In the genomic region with DNA sequence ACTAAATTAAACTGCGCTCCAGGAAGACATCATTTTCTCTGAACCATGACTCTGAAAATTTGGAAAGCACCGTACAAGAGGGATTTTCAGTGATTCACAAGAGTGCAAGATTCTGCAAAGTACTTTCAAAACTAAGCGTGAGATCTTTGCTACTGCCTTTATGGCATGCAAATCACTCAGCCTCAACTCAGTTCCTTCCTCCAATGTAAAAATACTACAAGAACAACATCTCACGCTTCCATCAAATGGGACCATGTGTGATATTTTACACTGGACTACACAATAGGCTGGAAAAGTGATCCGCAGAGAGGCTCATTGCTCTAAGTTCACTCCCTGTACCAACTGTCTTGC, we compare ENCODE assay signal across 9 cellular contexts. TPM values are rescaled to one million over a fixed set of nuclear protein-coding genes. Genes with fewer than 3 reads are reported as not detected.
DNase-seq lines count a peak whose midpoint lies in the region; ATAC-seq, FAIRE-seq and TF ChIP-seq lines count a peak whose summit lies in the region.
"Had no signal": no experiment of that assay in that cellular context is flagged by ENCODE, and none has a peak within 500 bp of the region (broad histone marks: within the 10 kb centered on the region; RNA-seq: fewer than 3 reads in every experiment).

No MANE protein-coding gene starts in this region.

- no peaks in the 10 kb centered on the region; the same call in 1 of the 2 replicates for H3K4me1 ChIP-seq in BE2C
- H3K4me1 ChIP-seq in pancreas = peaks cover 0 to 4% (median 0%) of the 10 kb centered on the region in 3 donors

- H3K4me1 Mint-ChIP-seq in chondrocyte (ENCODE audit: low read depth) = peaks cover 15% of the 10 kb centered on the region

- no peaks in the 10 kb centered on the region for H3K36me3 ChIP-seq in BE2C
- H3K36me3 ChIP-seq in pancreas = no peaks in the 10 kb centered on the region

- peak overlapping the region; percentile 93 for H3K4me3 Mint-ChIP-seq in chondrocyte (ENCODE audit: unreplicated experiment)

- no peaks in the 10 kb centered on the region for H3K27me3 Mint-ChIP-seq in chondrocyte (ENCODE audit: low read depth)

- ATAC-seq in GM19351 (IDR thresholded peaks at IDR 0.05; ENCODE audit: unreplicated experiment) (peak; percentile 40), HG03342 (IDR thresholded peaks at IDR 0.05; ENCODE audit: unreplicated experiment) (peak; percentile 38), pancreas (no peak)

- H3K4me3 ChIP-seq in BE2C (ENCODE audit: low read depth, low read length) (peak overlapping the region; percentile 85), pancreas (peak overlapping the region in 3 of 4 donors; percentile 39 to 77 (median 77))

- H3K27ac Mint-ChIP-seq in chondrocyte (ENCODE audit: unreplicated experiment) = no peak overlapping the region

- TF ChIP-seq CTCF in BE2C (IDR thresholded peaks at IDR 0.05; ENCODE audit: low read depth, low read length) (no peak), chondrocyte (IDR thresholded peaks at IDR 0.05) (no peak), pancreas (IDR thresholded peaks at IDR 0.05) (no peak)

- no peaks in the 10 kb centered on the region for H3K36me3 Mint-ChIP-seq in chondrocyte (ENCODE audit: low read depth)

- intact Hi-C loops in pancreas (cut with DNase I) = no loop called here

- H3K27me3 ChIP-seq in BE2C (no peaks in the 10 kb centered on the region), pancreas (no peaks in the 10 kb centered on the region)

- H3K9me3 ChIP-seq in BE2C (no peaks in the 10 kb centered on the region), pancreas (no peaks in the 10 kb centered on the region)

- no peak for FAIRE-seq in pancreas (lab: Jason Lieb, UNC)
- FAIRE-seq: islet of Langerhans had no signal

- 80 to 81% methylated on average over 5 of the region's 5 CpGs for WGBS in pancreas, 2 donors

- no peak for DNase-seq in BE2C
- DNase-seq in chondrocyte (ENCODE audit: low spot score) = no peak
- DNase-seq in pancreas = no peak
- DNase-seq in mucosa of gallbladder (ENCODE audit: low spot score) = no peak
- DNase-seq in NCI-H748 treated with DMSO at 0.1 percent for 48 hours (lab: John Stamatoyannopoulos, UW) = no peak
- DNase-seq in NCI-H2081 (lab: John Stamatoyannopoulos, UW) = no peak

- H3K9me3 Mint-ChIP-seq in chondrocyte (ENCODE audit: low read depth) = no peaks in the 10 kb centered on the region

- peak overlapping the region in 2 of 4 donors; percentile 36 to 86 for H3K27ac ChIP-seq in pancreas

RNA-seq across cellular contexts. Expression of a gene that starts 0.7 kb away (rescaled TPM):
- 1.9 TPM for polyA plus RNA-seq in BE2C (2012; ENCODE audit: insufficient read depth, insufficient read length, low read depth)
- total RNA-seq in chondrocyte (0.90 to 4.2 TPM (median 1.3 TPM) in 3 replicates), pancreas (1 to 10 TPM in 5 of 6 donors, under 1 TPM in 1; 0.44 to 3.6 (median 1.3) TPM), mucosa of gallbladder (6.6 TPM)
- 1 to 10 TPM; 3.7 to 4.0 TPM for polyA plus RNA-seq in pancreas

Comparison
In these comparisons a context has a peak if more than half of its experiments do, and no peak if none do; other contexts are left out.
1. ATAC-seq: peak in GM19351 (single experiment) and HG03342 (single experiment); none in pancreas (0 of 4).